In the genomic region with DNA sequence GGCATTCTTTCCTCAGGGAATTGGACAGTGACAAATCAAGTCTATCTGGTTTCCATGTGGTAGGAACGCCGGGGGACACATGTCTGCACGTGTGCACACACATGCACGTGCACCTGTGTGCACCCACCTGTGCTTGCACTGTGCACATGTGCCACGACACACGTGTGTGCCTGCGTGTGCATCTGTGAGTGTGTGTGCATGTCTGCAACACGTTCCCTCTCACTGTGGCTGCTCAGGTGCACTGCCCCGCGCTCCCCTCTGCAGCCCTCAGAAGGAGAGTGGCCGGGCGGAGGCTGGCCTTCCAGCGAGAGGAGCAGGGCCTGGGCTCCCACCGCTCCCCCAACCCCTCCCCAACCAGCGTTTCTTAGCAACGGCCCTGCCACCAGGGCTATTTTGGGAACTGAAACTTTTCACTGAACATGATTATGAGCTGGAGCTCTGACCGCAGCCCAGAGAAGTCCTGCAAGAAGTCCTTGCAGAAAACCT, we compare ENCODE assay signal across 10 cellular contexts.
DNase-seq lines count a peak whose midpoint lies in the region; ATAC-seq and TF ChIP-seq lines count a peak whose summit lies in the region.
"Had no signal": no experiment of that assay in that cellular context is flagged by ENCODE, and none has a peak within 500 bp of the region (broad histone marks: within the 10 kb centered on the region; RNA-seq: fewer than 3 reads in every experiment).

No MANE protein-coding gene starts in this region.

- TF ChIP-seq CTCF in heart right ventricle (IDR thresholded peaks at IDR 0.05) = no peak

- peaks cover 0 to 42% (median 29%) of the 10 kb centered on the region in 9 donors for H3K4me1 ChIP-seq in heart right ventricle

- intact Hi-C loops in heart right ventricle (cut with DNase I) = loop anchor here in 4 of 10 donors (5.0 kb wide), 3 partner anchors 150 to 180 kb away; a partner anchor contains a TSS

- peaks cover 0 to 62% (median 23%) of the 10 kb centered on the region in 7 donors for H3K27me3 ChIP-seq in heart right ventricle

- peak; percentile 59 to 71 for DNase-seq in heart right ventricle
- DNase-seq in NCI-H1092 treated with DMSO at 0.1 percent for 48 hours (lab: John Stamatoyannopoulos, UW) = no peak
- no peak for DNase-seq in activated T-cell treated with anti-CD3 and anti-CD28 coated beads for 4 hours
- DNase-seq in ecto neural progenitor cell (ENCODE audit: low spot score) = no peak
- no peak for DNase-seq in stimulated activated CD4-positive, alpha-beta T cell treated with anti-CD3 and anti-CD28 coated beads, Interleukin-1b, Interleukin-23, amount 100 ng/mL, for 48 hours
- DNase-seq: NCI-H146 had no signal

- peak; percentile 84 for ATAC-seq in GM21515 (IDR thresholded peaks at IDR 0.05; ENCODE audit: unreplicated experiment)
- peak; percentile 56 for ATAC-seq in HG03521 (IDR thresholded peaks at IDR 0.05; ENCODE audit: unreplicated experiment)
- ATAC-seq in heart right ventricle = peak; percentile 63 to 86 (median 80)

- H3K36me3 ChIP-seq in heart right ventricle = no peaks in the 10 kb centered on the region
- H3K36me3 ChIP-seq: adrenal gland had no signal

- H3K27ac ChIP-seq in heart right ventricle = peak overlapping the region in 4 of 10 donors; percentile 56 to 82 (median 70)
- H3K27ac ChIP-seq: adrenal gland had no signal

- whole genome bisulfite sequencing in heart right ventricle, 2 donors = 27 to 38% methylated on average over 17 of the region's 17 CpGs

- H3K4me3 ChIP-seq in GM08714 (ENCODE audit: low read length) = peak overlapping the region; percentile 41; the same call in 1 of the 2 replicates
- peak overlapping the region in 3 of 10 donors; percentile 6 to 26 (median 24) for H3K4me3 ChIP-seq in heart right ventricle
- H3K4me3 ChIP-seq: adrenal gland had no signal

- H3K9me3 ChIP-seq in heart right ventricle = no peaks in the 10 kb centered on the region
- H3K9me3 ChIP-seq: adrenal gland had no signal

Comparison
In these comparisons a context has a peak if more than half of its experiments do, and no peak if none do; other contexts are left out.
1. DNase-seq: peak in heart right ventricle (2 of 2); none in NCI-H1092 treated with DMSO at 0.1 percent for 48 hours (single experiment), activated T-cell treated with anti-CD3 and anti-CD28 coated beads for 4 hours (single experiment), ecto neural progenitor cell (single experiment) and stimulated activated CD4-positive, alpha-beta T cell treated with anti-CD3 and anti-CD28 coated beads, Interleukin-1b, Interleukin-23, amount 100 ng/mL, for 48 hours (single experiment).
2. Peak in every context shown above with its lines, with median percentiles within 50 percentile points of each other: ATAC-seq.